ENCODE assay signal across 22 cellular contexts in genomic region chr17:2017274-2017941, GRCh38. TPM values are rescaled to one million over a fixed set of nuclear protein-coding genes. Genes with fewer than 3 reads are reported as not detected.
DNase-seq lines count a peak whose midpoint lies in the region; ATAC-seq, FAIRE-seq and TF ChIP-seq lines count a peak whose summit lies in the region.
"Had no signal": no experiment of that assay in that cellular context is flagged by ENCODE, and none has a peak within 500 bp of the region (broad histone marks: within the 10 kb centered on the region; RNA-seq: fewer than 3 reads in every experiment).

No MANE protein-coding gene starts in this region.

- H3K4me3 ChIP-seq in MM.1S (ENCODE audit: low read length) (peak overlapping the region; percentile 19), H1 (ENCODE audit: extremely low read depth in 1 of 4, insufficient read depth in 2 of 4, low read depth in 3 of 4, low read length in 4 of 4) (no peak overlapping the region)
- H3K4me3 ChIP-seq: GM23248, tibial artery had no signal

- no peak for DNase-seq in GM12891 (ENCODE audit: insufficient read length, low spot score)
- DNase-seq in MM.1S, result peak; percentile 84
- DNase-seq in H1 (ENCODE audit: low read depth in 1 of 2, low spot score in 2 of 2), result no peak
- peak; percentile 44 for DNase-seq in retina
- DNase-seq in Right ventricle myocardium inferior (ENCODE audit: missing footprints), result no peak
- DNase-seq: activated CD4-positive, alpha-beta memory T cell treated with anti-CD3 and anti-CD28 coated beads, Interleukin-2, amount 10 ng/mL, durations not matched to agents 7 days and 5 days; activated T-cell treated with anti-CD3 and anti-CD28 coated beads, Interleukin-2, amount 50 U/mL, for 4 hours; DMS153; effector CD4-positive, alpha-beta T cell; GM23248; NCI-H1930; NCI-H524; occipital lobe; stimulated activated CD4-positive, alpha-beta T cell treated with anti-CD3 and anti-CD28 coated beads, Interleukin-4, amount 100 ng/mL, for 24 hours; stimulated activated CD8-positive, alpha-beta memory T cell treated with anti-CD3 and anti-CD28 coated beads, Interleukin-4, amount 100 ng/mL, for 48 hours; T-cell; tibial artery had no signal

- no peak overlapping the region for H3K14ac ChIP-seq in H1 (ENCODE audit: insufficient read length)

- H3K23ac ChIP-seq in H1 (ENCODE audit: insufficient read length), result no peak overlapping the region

- TF ChIP-seq POLR2A in GM12891 (IDR thresholded peaks at IDR 0.05; ENCODE audit: low read depth, low read length), result no peak
- no peak for TF ChIP-seq POLR2A in H1 (IDR thresholded peaks at IDR 0.05; ENCODE audit: control extremely low read depth in 1 of 2, low read depth in 2 of 2, low read length in 2 of 2)

- TF ChIP-seq CTCF in MM.1S (IDR thresholded peaks at IDR 0.05; ENCODE audit: low read length), result no peak
- no peak for TF ChIP-seq CTCF in H1 (IDR thresholded peaks at IDR 0.05; ENCODE audit: control extremely low read depth in 1 of 3, insufficient read depth in 1 of 3, low read depth in 1 of 3, low read length in 3 of 3)

- no peak for TF ChIP-seq RAD21 in H1 (IDR thresholded peaks at IDR 0.05 in 1 of 2, conservative IDR thresholded peaks at IDR 0.05 in 1 of 2; ENCODE audit: low read depth in 2 of 2, low read length in 2 of 2)

- H3K9me3 ChIP-seq in MM.1S (replicated peaks; ENCODE audit: insufficient read depth, low read length) (no peaks in the 10 kb centered on the region), H1 (ENCODE audit: insufficient read depth in 2 of 2, low read depth in 1 of 2, low read length in 1 of 2) (no peaks in the 10 kb centered on the region)
- H3K9me3 ChIP-seq: tibial artery had no signal

- CTCF ChIA-PET in H1 (lab: Charles Lee; ENCODE audit: partially characterized antibody), result interaction anchor here (1.0 kb wide), 1 partner anchor 42 kb away, joined by 5 read pairs; no protein-coding TSS in a partner anchor

- H3K9ac ChIP-seq in MM.1S (ENCODE audit: low read length), result peak overlapping the region; percentile 25; the same call in 1 of the 2 replicates
- no peak overlapping the region for H3K9ac ChIP-seq in H1 (replicated peaks in 1 of 4; ENCODE audit: extremely low read depth in 1 of 4, low read depth in 3 of 4, low read length in 3 of 4)
- H3K9ac ChIP-seq: GM23248 had no signal

- no peak overlapping the region for H3K4ac ChIP-seq in H1 (replicated peaks; ENCODE audit: insufficient read length, low read depth, low read length)

- H4K8ac ChIP-seq in H1 (ENCODE audit: extremely low read depth, insufficient read depth, low read length), result no peak overlapping the region

- H3K27me3 ChIP-seq in MM.1S (replicated peaks; ENCODE audit: insufficient read depth, low read length) (peaks cover 90% of the 10 kb centered on the region), H1 (replicated peaks in 1 of 4; ENCODE audit: control insufficient read depth in 3 of 4, extremely low read depth in 1 of 4, insufficient read depth in 3 of 4, low read length in 3 of 4) (peaks cover under 1 to 42% (median 31%) of the 10 kb centered on the region in 4 experiments)
- H3K27me3 ChIP-seq: tibial artery had no signal

- H4K91ac ChIP-seq in H1 (replicated peaks; ENCODE audit: insufficient read length, low read length), result no peak overlapping the region

- H3K9me2 ChIP-seq in MM.1S (replicated peaks; ENCODE audit: insufficient read depth, low read length), result no peaks in the 10 kb centered on the region

- H2BK5ac ChIP-seq in H1 (ENCODE audit: low read depth, low read length), result no peak overlapping the region

- H3K36me3 ChIP-seq in MM.1S (replicated peaks; ENCODE audit: insufficient read depth, low read length) (no peaks in the 10 kb centered on the region), H1 (ENCODE audit: control insufficient read depth in 2 of 4, insufficient read depth in 4 of 4, low read length in 3 of 4) (no peaks in the 10 kb centered on the region)
- H3K36me3 ChIP-seq: tibial artery had no signal

- H3K4me2 ChIP-seq in MM.1S (ENCODE audit: low read depth, low read length) (peak overlapping the region; percentile 81), H1 (ENCODE audit: insufficient read depth in 1 of 2, low read depth in 2 of 2, low read length in 2 of 2) (no peak overlapping the region)

- 0 out of 2 replicates have a peak overlapping the region, but pooled peaks have one; percentile 46 for H2BK15ac ChIP-seq in H1 (ENCODE audit: low read length)

- H3K27ac ChIP-seq in MM.1S (ENCODE audit: low read length), result no peak overlapping the region; the same call in 1 of the 2 replicates
- no peak overlapping the region for H3K27ac ChIP-seq in H1 (ENCODE audit: low read depth, low read length)
- H3K27ac ChIP-seq: GM23248, tibial artery, VCaP had no signal

- no peak overlapping the region for H2BK20ac ChIP-seq in H1 (ENCODE audit: low read length)

- no peak overlapping the region for H2AK5ac ChIP-seq in H1 (ENCODE audit: low read depth, low read length)

- peak overlapping the region; percentile 44 for H2AFZ ChIP-seq in MM.1S (ENCODE audit: low read length)
- H2AFZ ChIP-seq in H1 (ENCODE audit: low read length), result no peak overlapping the region
- H2AFZ ChIP-seq: GM23248 had no signal

- no peaks in the 10 kb centered on the region; the same call in 1 of the 2 replicates for H3F3A ChIP-seq in MM.1S (ENCODE audit: insufficient read depth, low read length)

- no peak overlapping the region for H2BK12ac ChIP-seq in H1 (ENCODE audit: low read depth, low read length)

- H3K56ac ChIP-seq in H1 (replicated peaks; ENCODE audit: insufficient read length, low read depth, low read length), result no peak overlapping the region

- POLR2A ChIA-PET in H1 (lab: Charles Lee; ENCODE audit: partially characterized antibody), result interaction anchor here (0.6 to 0.8 kb wide), 2 partner anchors 11 to 62 kb away, joined by 3 read pairs; no protein-coding TSS in a partner anchor

- intact Hi-C loops in Right ventricle myocardium inferior (cut with DNase I), result no loop called here

- H3K18ac ChIP-seq in H1 (ENCODE audit: extremely low read depth, low read length), result no peak overlapping the region

- no peak for TF ChIP-seq EP300 in H1 (IDR thresholded peaks at IDR 0.05; ENCODE audit: borderline replicate concordance in 1 of 2, low read depth in 2 of 2, low read length in 2 of 2)

- H3K4me1 ChIP-seq in MM.1S (ENCODE audit: low read length) (peaks cover 15% of the 10 kb centered on the region), H1 (replicated peaks in 1 of 4; ENCODE audit: control insufficient read depth in 3 of 4, insufficient read depth in 4 of 4, low read length in 3 of 4) (no peaks in the 10 kb centered on the region; a peak in 1 of 7 replicates)

- WGBS in H1 (ENCODE audit: extremely low coverage in 1 of 2, insufficient coverage in 1 of 2, insufficient read length in 1 of 2, insufficient replicate concordance in 2 of 2, low coverage in 1 of 2, low lambda C conversion rate in 2 of 2, missing lambda C conversion rate in 1 of 2), 2 experiments, result 91% methylated on average over 19 of the region's 19 CpGs; no CpG with 5 or more reads in 1 of the 2 experiments

- no peak for FAIRE-seq in GM12891 (lab: Jason Lieb, UNC)
- FAIRE-seq in H1 (lab: Jason Lieb, UNC), result no peak

- ATAC-seq in Right ventricle myocardium inferior, result no peak
- no peak for ATAC-seq in HG02798 (IDR thresholded peaks at IDR 0.05; ENCODE audit: poor library complexity, unreplicated experiment)
- no peak for ATAC-seq in GM18909 (IDR thresholded peaks at IDR 0.05; ENCODE audit: poor library complexity, unreplicated experiment)
- ATAC-seq: activated naive CD4-positive, alpha-beta T cell treated with anti-CD3 and anti-CD28 coated beads, Interleukin-2, amount 50 U/mL, for 72 hours; activated T-cell treated with anti-CD3 and anti-CD28 coated beads, Interleukin-2, amount 50 U/mL, for 4 hours; T-cell had no signal

- no peaks in the 10 kb centered on the region for H3K79me2 ChIP-seq in MM.1S (ENCODE audit: low read length)
- H3K79me2 ChIP-seq in H1 (ENCODE audit: control insufficient read depth in 1 of 2, insufficient read depth in 2 of 2, low read length in 2 of 2), result no peaks in the 10 kb centered on the region

- no peak overlapping the region for H4K5ac ChIP-seq in H1 (ENCODE audit: insufficient read length, low read depth, low read length)

- no peaks in the 10 kb centered on the region for H3K79me1 ChIP-seq in H1 (ENCODE audit: low read depth, low read length)

- H4K20me1 ChIP-seq in MM.1S (ENCODE audit: insufficient read depth, low read length) (no peaks in the 10 kb centered on the region), H1 (replicated peaks in 1 of 2; ENCODE audit: control insufficient read depth in 1 of 2, insufficient read depth in 2 of 2, low read length in 2 of 2) (peaks cover 0 to 2% of the 10 kb centered on the region in 2 experiments)

- H2BK120ac ChIP-seq in H1 (replicated peaks; ENCODE audit: low read depth, low read length), result no peak overlapping the region

- H3K23me2 ChIP-seq in H1 (ENCODE audit: low read depth, low read length), result no peaks in the 10 kb centered on the region

RNA-seq across cellular contexts. Expression of gene RTN4RL1, which starts 7.7 kb away (rescaled TPM):
- 0.03 TPM for polyA plus RNA-seq in GM12891 (2012; ENCODE audit: low read depth, missing spikeins)
- 0.11 TPM in 1 of 2 replicates, not detected in the other for total RNA-seq in H1 (2021; fragmentation: NEBNext Ultra II Directional; extraction: Animal tissue kit (Norgen Biotek cat#: 25700))
- 0.09 and 0.11 TPM in 2 replicates for polyA plus RNA-seq in H1 (2011; rRNA removed)
- 0.10 TPM for polyA plus RNA-seq in H1 (2011; cell fraction: cytosol; rRNA removed)
- polyA plus RNA-seq in H1 (2011; cell fraction: nucleus; rRNA removed), result 0.07 TPM
- 0.11 to 0.17 TPM (median 0.14 TPM) in 3 of 4 replicates, not detected in the other for polyA plus RNA-seq in H1 (2012, experiment 1 of 2)
- 0.12 TPM for polyA plus RNA-seq in H1 (2012, experiment 2 of 2)
- 0.06 TPM for polyA plus RNA-seq in H1 (2013, experiment 1 of 2)
- polyA plus RNA-seq in H1 (2013, experiment 2 of 2), result 0.04 TPM
- polyA minus RNA-seq in H1 (2011; rRNA and poly(A)+ RNA removed), result 0.03 and 0.05 TPM in 2 replicates
- not detected for polyA minus RNA-seq in H1 (2011; cell fraction: cytosol; rRNA and poly(A)+ RNA removed)
- not detected for polyA minus RNA-seq in H1 (2011; cell fraction: nucleus; rRNA and poly(A)+ RNA removed)
- 3.2 TPM for total RNA-seq in Right ventricle myocardium inferior
- total RNA-seq: mononuclear cell had no signal
- polyA plus RNA-seq: GM23248 had no signal

RNA-seq across cellular contexts. Expression of gene DPH1, which starts 12.5 kb away (rescaled TPM):
- 16.2 TPM for polyA plus RNA-seq in GM12891 (2012; ENCODE audit: low read depth, missing spikeins)
- 24.9 and 27.1 TPM in 2 replicates for total RNA-seq in H1 (2021; fragmentation: NEBNext Ultra II Directional; extraction: Animal tissue kit (Norgen Biotek cat#: 25700))
- polyA plus RNA-seq in H1 (2011; rRNA removed), result 30.0 and 48.3 TPM in 2 replicates
- 26.0 TPM for polyA plus RNA-seq in H1 (2011; cell fraction: cytosol; rRNA removed)
- 76.8 TPM for polyA plus RNA-seq in H1 (2011; cell fraction: nucleus; rRNA removed)
- polyA plus RNA-seq in H1 (2012, experiment 1 of 2), result 14.1 to 21.6 TPM (median 19.7 TPM) in 4 replicates
- 16.4 TPM for polyA plus RNA-seq in H1 (2012, experiment 2 of 2)
- polyA plus RNA-seq in H1 (2013, experiment 1 of 2), result 13.4 TPM
- 12.3 TPM for polyA plus RNA-seq in H1 (2013, experiment 2 of 2)
- 22.8 and 35.7 TPM in 2 replicates for polyA minus RNA-seq in H1 (2011; rRNA and poly(A)+ RNA removed)
- 15.0 TPM for polyA minus RNA-seq in H1 (2011; cell fraction: cytosol; rRNA and poly(A)+ RNA removed)
- 34.4 TPM for polyA minus RNA-seq in H1 (2011; cell fraction: nucleus; rRNA and poly(A)+ RNA removed)
- total RNA-seq in Right ventricle myocardium inferior, result 24.1 TPM

RNA-seq across cellular contexts. Expression of gene OVCA2, which starts 24.4 kb away (rescaled TPM):
- 35.2 TPM for polyA plus RNA-seq in GM12891 (2012; ENCODE audit: low read depth, missing spikeins)
- 14.9 and 15.3 TPM in 2 replicates for total RNA-seq in H1 (2021; fragmentation: NEBNext Ultra II Directional; extraction: Animal tissue kit (Norgen Biotek cat#: 25700))
- 34.5 and 37.0 TPM in 2 replicates for polyA plus RNA-seq in H1 (2011; rRNA removed)
- polyA plus RNA-seq in H1 (2011; cell fraction: cytosol; rRNA removed), result 24.4 TPM
- 22.7 TPM for polyA plus RNA-seq in H1 (2011; cell fraction: nucleus; rRNA removed)
- 17.7 to 21.4 TPM (median 18.6 TPM) in 4 replicates for polyA plus RNA-seq in H1 (2012, experiment 1 of 2)
- 42.5 TPM for polyA plus RNA-seq in H1 (2012, experiment 2 of 2)
- 23.4 TPM for polyA plus RNA-seq in H1 (2013, experiment 1 of 2)
- polyA plus RNA-seq in H1 (2013, experiment 2 of 2), result 23.8 TPM
- 18.9 TPM in 2 replicates for polyA minus RNA-seq in H1 (2011; rRNA and poly(A)+ RNA removed)
- 7.5 TPM for polyA minus RNA-seq in H1 (2011; cell fraction: cytosol; rRNA and poly(A)+ RNA removed)
- 5.2 TPM for polyA minus RNA-seq in H1 (2011; cell fraction: nucleus; rRNA and poly(A)+ RNA removed)
- total RNA-seq in Right ventricle myocardium inferior, result 14.3 TPM

RNA-seq across cellular contexts. Expression of gene HIC1, which starts 37.5 kb away (rescaled TPM):
- 47.4 TPM for polyA plus RNA-seq in GM12891 (2012; ENCODE audit: low read depth, missing spikeins)
- total RNA-seq in H1 (2021; fragmentation: NEBNext Ultra II Directional; extraction: Animal tissue kit (Norgen Biotek cat#: 25700)), result 0.09 and 0.19 TPM in 2 replicates
- polyA plus RNA-seq in H1 (2011; rRNA removed), result 0.06 and 0.11 TPM in 2 replicates
- 0.09 TPM for polyA plus RNA-seq in H1 (2011; cell fraction: cytosol; rRNA removed)
- 0.20 TPM for polyA plus RNA-seq in H1 (2011; cell fraction: nucleus; rRNA removed)
- 0.09 to 0.24 TPM (median 0.20 TPM) in 4 replicates for polyA plus RNA-seq in H1 (2012, experiment 1 of 2)
- polyA plus RNA-seq in H1 (2012, experiment 2 of 2), result 0.20 TPM
- polyA plus RNA-seq in H1 (2013, experiment 1 of 2), result 0.02 TPM
- polyA plus RNA-seq in H1 (2013, experiment 2 of 2), result 0.11 TPM
- polyA minus RNA-seq in H1 (2011; rRNA and poly(A)+ RNA removed), result 0.22 TPM in 1 of 2 replicates, not detected in the other
- not detected for polyA minus RNA-seq in H1 (2011; cell fraction: cytosol; rRNA and poly(A)+ RNA removed)
- polyA minus RNA-seq in H1 (2011; cell fraction: nucleus; rRNA and poly(A)+ RNA removed), result 0.30 TPM
- total RNA-seq in Right ventricle myocardium inferior, result 22.7 TPM

Comparison
In these comparisons a context has a peak if more than half of its experiments do, and no peak if none do; other contexts are left out.
1. DNase-seq: peak in MM.1S (single experiment) and retina (single experiment); none in GM12891 (single experiment), H1 (0 of 2) and Right ventricle myocardium inferior (single experiment).